8 cellular contexts compared by ENCODE assay signal in genomic region chr2:24046930-24047702, GRCh38. TPM values are rescaled to one million over a fixed set of nuclear protein-coding genes. Genes with fewer than 3 reads are reported as not detected.
DNase-seq lines count a peak whose midpoint lies in the region; ATAC-seq, FAIRE-seq and TF ChIP-seq lines count a peak whose summit lies in the region.

WDCP (minus strand) TSS chr2:24047391; CDS start chr2:24039494, 7,897 bp downstream.

- H3K36me3 ChIP-seq in ACC112 (ENCODE audit: insufficient read depth, low read length) (no peaks in the 10 kb centered on the region), mammary epithelial cell (ENCODE audit: insufficient read depth, low read length) (no peaks in the 10 kb centered on the region), small intestine (ENCODE audit: control insufficient read depth in 2 of 2, insufficient read depth in 2 of 2, low read length in 2 of 2) (no peaks in the 10 kb centered on the region)

- H2AFZ ChIP-seq in ACC112 (ENCODE audit: low read length, unreplicated experiment) (peak within 1 kb of the TSS; percentile 77), mammary epithelial cell (ENCODE audit: low read depth, low read length) (peak within 1 kb of the TSS; percentile 96)

- H3K27ac ChIP-seq in ACC112 (ENCODE audit: low read depth, low read length) (no peak within 1 kb of the TSS), VCaP (peak within 1 kb of the TSS; percentile 66), mammary epithelial cell (ENCODE audit: insufficient read depth, low read depth, low read length) (peak within 1 kb of the TSS; percentile 17), small intestine (ENCODE audit: low read depth in 1 of 2, low read length in 1 of 2) (peak within 1 kb of the TSS; percentile 37 to 55)

- H3K27me3 ChIP-seq in ACC112 (ENCODE audit: insufficient read depth, low read length), result no peaks in the 10 kb centered on the region
- no peaks in the 10 kb centered on the region for H3K27me3 ChIP-seq in mammary epithelial cell (ENCODE audit: insufficient read depth, low read length)
- no peaks in the 10 kb centered on the region for H3K27me3 ChIP-seq in small intestine (ENCODE audit: control insufficient read depth in 2 of 2, insufficient read depth in 2 of 2, low read length in 2 of 2)

- peak within 1 kb of the TSS; percentile 68 for H3K4me2 ChIP-seq in mammary epithelial cell (ENCODE audit: insufficient read depth, low read depth, low read length)

- 1% methylated on average over 24 of the region's 38 CpGs for WGBS in mammary epithelial cell (ENCODE audit: low coverage, missing lambda C conversion rate)
- WGBS in small intestine, 3 donors, result 0 to 1% (median 0%) methylated on average over 36 to 38 of the region's 38 CpGs

- no peaks in the 10 kb centered on the region for H3K9me3 ChIP-seq in mammary epithelial cell (replicated peaks; ENCODE audit: insufficient read depth, low read length)
- no peaks in the 10 kb centered on the region for H3K9me3 ChIP-seq in small intestine (ENCODE audit: control insufficient read depth, low read depth)

- H3K4me1 ChIP-seq in ACC112 (ENCODE audit: control insufficient read depth, insufficient read depth, low read length, unreplicated experiment) (peaks cover 3% of the 10 kb centered on the region), mammary epithelial cell (ENCODE audit: insufficient read depth, low read length) (peaks cover 8% of the 10 kb centered on the region), small intestine (ENCODE audit: control insufficient read depth in 2 of 2, insufficient read depth in 1 of 2, low read depth in 1 of 2, low read length in 1 of 2) (peaks cover 0 to 14% of the 10 kb centered on the region in 2 donors)

- H3K79me2 ChIP-seq in ACC112 (ENCODE audit: control insufficient read depth, insufficient read depth, low read length, unreplicated experiment), result peaks cover 18% of the 10 kb centered on the region
- peaks cover 22% of the 10 kb centered on the region for H3K79me2 ChIP-seq in mammary epithelial cell (ENCODE audit: insufficient read depth, low read length)

- BruUV-seq in mammary epithelial cell (replicated peaks; lab: Mats Ljungman, UMichigan), result TSS peak; percentile 27

- H4K20me1 ChIP-seq in mammary epithelial cell (ENCODE audit: insufficient read depth, low read length), result no peaks in the 10 kb centered on the region

- intact Hi-C loops in mammary epithelial cell (cut with micrococcal nuclease), result loop anchor here (2.0 kb wide), 1 partner anchor 32 kb away; no protein-coding TSS in a partner anchor

- in situ Hi-C loops in mammary epithelial cell (cut with MboI; ENCODE audit: low sequenced_read_pairs in 2 of 2), result no loop called here

- peak within 1 kb of the TSS; percentile 58 for H3K9ac ChIP-seq in mammary epithelial cell (ENCODE audit: insufficient read depth, low read length)

- H3K4me3 ChIP-seq in ACC112 (ENCODE audit: low read depth, low read length), result peak within 1 kb of the TSS; percentile 88
- peak within 1 kb of the TSS; percentile 62 to 72 (median 62) for H3K4me3 ChIP-seq in mammary epithelial cell (replicated peaks in 1 of 3; ENCODE audit: insufficient read depth in 1 of 3, low read depth in 2 of 3, low read length in 3 of 3)
- H3K4me3 ChIP-seq in small intestine (ENCODE audit: low read depth in 1 of 2, low read length in 2 of 2), result peak within 1 kb of the TSS; percentile 64 to 67

- TF ChIP-seq CTCF in VCaP (conservative IDR thresholded peaks at IDR 0.05), result no peak
- TF ChIP-seq CTCF in mammary epithelial cell (conservative IDR thresholded peaks at IDR 0.05 in 1 of 2, IDR thresholded peaks at IDR 0.05 in 1 of 2; ENCODE audit: extremely low read depth in 1 of 2, insufficient read depth in 1 of 2, low read depth in 1 of 2, low read length in 2 of 2), result no peak

- peak; percentile 99 for ATAC-seq in GM18870 (IDR thresholded peaks at IDR 0.05; ENCODE audit: unreplicated experiment)
- ATAC-seq in HG03135 (IDR thresholded peaks at IDR 0.05; ENCODE audit: unreplicated experiment), result peak; percentile 99

- CTCF ChIA-PET in mammary epithelial cell (lab: Charles Lee; ENCODE audit: low non-redundant PET), result interaction anchor here (0.6 kb wide), 1 partner anchor 29 kb away, joined by 3 read pairs; the partner anchor contains the start of gene SF3B6

- dilution Hi-C loops in mammary epithelial cell (cut with HindIII; ENCODE audit: low sequenced_read_pairs), result no loop called here

- DNase-seq in NCI-H2196 treated with DMSO at 0.1 percent for 48 hours (lab: John Stamatoyannopoulos, UW; ENCODE audit: unreplicated experiment) (peak; percentile 98), mammary epithelial cell (peak; percentile 98), iPS-NIHi11 (ENCODE audit: low spot score) (peak; percentile 91), small intestine (peak; percentile 99)

- FAIRE-seq in small intestine (lab: Jason Lieb, UNC), result no peak

RNA-seq across cellular contexts. Expression of gene WDCP, which starts in this region (rescaled TPM):
- total RNA-seq in mammary epithelial cell, result 10 to 100 TPM in 1 of 2 donors, 1 to 10 TPM in 1; 9.0 to 10.1 TPM
- polyA plus RNA-seq in mammary epithelial cell (10.2 TPM), small intestine (1 to 10 TPM; 1.4 to 2.5 (median 1.8) TPM)
- polyA minus RNA-seq in mammary epithelial cell, result 16.4 TPM
